ENCODE assay signal across 8 cellular contexts in the genomic region with DNA sequence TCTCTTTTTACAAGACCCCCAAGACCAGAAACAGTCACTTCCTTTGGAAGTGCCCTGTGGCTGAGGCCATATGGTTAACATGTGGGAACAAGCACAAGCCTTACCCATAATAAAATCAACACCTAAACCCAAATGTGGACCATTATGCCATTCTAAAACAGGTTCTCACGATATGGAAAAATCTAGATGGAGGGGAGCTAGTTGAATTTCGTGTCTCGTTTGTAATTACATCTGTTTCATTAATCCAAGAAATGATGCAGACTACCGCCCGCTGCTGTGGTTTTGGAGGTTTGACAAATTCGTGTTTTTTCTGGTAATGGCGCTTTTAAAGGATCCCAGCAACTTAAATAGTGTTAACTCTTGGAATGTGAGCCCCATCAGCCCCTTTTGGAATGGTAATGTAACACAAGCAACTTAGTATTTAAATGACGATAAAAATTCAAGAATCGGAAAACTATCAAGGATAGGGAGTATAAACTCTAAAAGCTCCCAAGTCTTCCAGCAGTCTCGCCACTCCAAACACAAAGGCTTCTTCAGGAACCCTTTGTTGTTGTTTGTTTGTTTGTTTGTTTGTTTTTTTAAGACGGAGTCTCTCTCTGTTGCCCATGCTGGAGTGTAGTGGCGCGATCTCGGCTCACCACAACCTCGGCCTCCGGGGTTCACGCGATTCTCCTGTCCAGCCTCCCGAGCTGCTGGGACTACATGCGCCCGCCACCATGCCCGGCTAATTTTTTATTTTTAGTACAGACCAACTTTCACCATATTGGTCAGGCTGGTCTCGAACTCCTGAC. TPM values are rescaled to one million over a fixed set of nuclear protein-coding genes. Genes with fewer than 3 reads are reported as not detected.
DNase-seq lines count a peak whose midpoint lies in the region; ATAC-seq and TF ChIP-seq lines count a peak whose summit lies in the region.

No MANE protein-coding gene starts in this region.

- H3K9me3 Mint-ChIP-seq in activated CD4-positive, alpha-beta T cell treated with anti-CD3 and anti-CD28 coated beads, Interleukin-2, amount 10 ng/mL, durations not matched to agents 24 days and 14 days, result no peaks in the 10 kb centered on the region

- no peaks in the 10 kb centered on the region for H3K27me3 Mint-ChIP-seq in activated CD4-positive, alpha-beta T cell treated with anti-CD3 and anti-CD28 coated beads, Interleukin-2, amount 10 ng/mL, durations not matched to agents 24 days and 14 days

- H3K9me3 ChIP-seq in mucosa of descending colon, result no peaks in the 10 kb centered on the region

- DNase-seq in activated CD4-positive, alpha-beta T cell treated with anti-CD3 and anti-CD28 coated beads, Interleukin-2, amount 10 ng/mL, durations not matched to agents 24 days and 14 days, result peak; percentile 76
- DNase-seq in activated CD4-positive, alpha-beta T cell treated with anti-CD3 and anti-CD28 coated beads, Interleukin-2, amount 50 U/mL, for 4 hours, result no peak
- DNase-seq in RWPE1 (ENCODE audit: low spot score) (peak; percentile 24), dorsolateral prefrontal cortex (peak in 1 of 10 donors; percentile 5), mucosa of descending colon (no peak), NCI-H2196 (lab: John Stamatoyannopoulos, UW; ENCODE audit: unreplicated experiment) (no peak), OCI-M2 (lab: John Stamatoyannopoulos, UW; ENCODE audit: unreplicated experiment) (no peak)

- POLR2A ChIA-PET in RWPE1 (lab: Yijun Ruan, JAX; ENCODE audit: low non-redundant PET), result interaction anchor here (0.5 to 2.1 kb wide), 4 partner anchors 57 to 240 kb away, joined by 3 to 8 read pairs (median 4); no protein-coding TSS in a partner anchor

- peaks cover 51% of the 10 kb centered on the region for H3K36me3 Mint-ChIP-seq in activated CD4-positive, alpha-beta T cell treated with anti-CD3 and anti-CD28 coated beads, Interleukin-2, amount 10 ng/mL, durations not matched to agents 24 days and 14 days (ENCODE audit: low read depth)

- peak overlapping the region; percentile 77 to 100 (median 98) for H3K4me3 ChIP-seq in dorsolateral prefrontal cortex
- H3K4me3 ChIP-seq in mucosa of descending colon, result peak overlapping the region; percentile 98

- no peak for TF ChIP-seq CTCF in RWPE1 (conservative IDR thresholded peaks at IDR 0.05; ENCODE audit: low read depth)
- TF ChIP-seq CTCF in dorsolateral prefrontal cortex (IDR thresholded peaks at IDR 0.05 in 54 of 56, conservative IDR thresholded peaks at IDR 0.05 in 2 of 56; ENCODE audit: low read depth in 1 of 56, partially characterized antibody in 56 of 56), result no peak
- TF ChIP-seq CTCF in mucosa of descending colon (IDR thresholded peaks at IDR 0.05), result no peak

- H3K27ac Mint-ChIP-seq in activated CD4-positive, alpha-beta T cell treated with anti-CD3 and anti-CD28 coated beads, Interleukin-2, amount 10 ng/mL, durations not matched to agents 24 days and 14 days, result peak overlapping the region; percentile 99

- no peaks in the 10 kb centered on the region for H3K36me3 ChIP-seq in mucosa of descending colon (ENCODE audit: low read depth)

- CTCF ChIA-PET in RWPE1 (lab: Yijun Ruan, JAX), result interaction anchor here (0.7 to 1.6 kb wide), 3 partner anchors 48 to 64 kb away, joined by 3 to 8 read pairs (median 3); no protein-coding TSS in a partner anchor

- peaks cover 32% of the 10 kb centered on the region for H3K4me1 Mint-ChIP-seq in activated CD4-positive, alpha-beta T cell treated with anti-CD3 and anti-CD28 coated beads, Interleukin-2, amount 10 ng/mL, durations not matched to agents 24 days and 14 days

- intact Hi-C loops in activated CD4-positive, alpha-beta T cell treated with anti-CD3 and anti-CD28 coated beads, Interleukin-2, amount 10 ng/mL, durations not matched to agents 24 days and 14 days (cut with micrococcal nuclease), result loop anchor here (1.0 to 10.0 kb wide), 7 partner anchors 21 to 305 kb away; a partner anchor contains a TSS
- intact Hi-C loops in dorsolateral prefrontal cortex (cut with DNase I) (loop anchor here (1.0 to 10.0 kb wide), 4 partner anchors 21 to 135 kb away; a partner anchor contains a TSS), mucosa of descending colon (cut with DNase I, micrococcal nuclease) (loop anchor here in 1 of 2 donors (5.0 kb wide), 1 partner anchor 65 kb away; a partner anchor contains a TSS)

- H3K27ac ChIP-seq in RWPE1 (peak overlapping the region; percentile 94), dorsolateral prefrontal cortex (peak overlapping the region in 58 of 59 donors; percentile 76 to 99 (median 97))

- H3K4me1 ChIP-seq in mucosa of descending colon (ENCODE audit: low read depth), result peaks cover 59% of the 10 kb centered on the region

- no peaks in the 10 kb centered on the region for H3K27me3 ChIP-seq in dorsolateral prefrontal cortex

- no peak for ATAC-seq in mucosa of descending colon
- ATAC-seq in HG03432 (IDR thresholded peaks at IDR 0.05; ENCODE audit: unreplicated experiment), result no peak

- peak overlapping the region; percentile 96 for H3K4me3 Mint-ChIP-seq in activated CD4-positive, alpha-beta T cell treated with anti-CD3 and anti-CD28 coated beads, Interleukin-2, amount 10 ng/mL, durations not matched to agents 24 days and 14 days

RNA-seq across cellular contexts. Expression of a gene that starts 1.1 kb away (rescaled TPM):
- 422 and 430 TPM in 2 replicates for total RNA-seq in activated CD4-positive, alpha-beta T cell treated with anti-CD3 and anti-CD28 coated beads, Interleukin-2, amount 10 ng/mL, durations not matched to agents 24 days and 14 days
- total RNA-seq in dorsolateral prefrontal cortex (100 to 1,000 TPM; 173 to 277 (median 229) TPM), mucosa of descending colon (100 to 1,000 TPM; 223 to 353 (median 234) TPM)

RNA-seq across cellular contexts. Expression of a gene that starts 21.7 kb away (rescaled TPM):
- 73.8 and 83.7 TPM in 2 replicates for total RNA-seq in activated CD4-positive, alpha-beta T cell treated with anti-CD3 and anti-CD28 coated beads, Interleukin-2, amount 10 ng/mL, durations not matched to agents 24 days and 14 days
- total RNA-seq in dorsolateral prefrontal cortex (10 to 100 TPM in 119 of 120 experiments, 1 to 10 TPM in 1; 9.5 to 31.1 (median 20.5) TPM), mucosa of descending colon (10 to 100 TPM; 24.2 to 37.5 (median 28.9) TPM)

Comparison
In these comparisons a context has a peak if more than half of its experiments do, and no peak if none do; other contexts are left out.
1. DNase-seq: peak in activated CD4-positive, alpha-beta T cell treated with anti-CD3 and anti-CD28 coated beads, Interleukin-2, amount 10 ng/mL, durations not matched to agents 24 days and 14 days (single experiment) and RWPE1 (single experiment); none in activated CD4-positive, alpha-beta T cell treated with anti-CD3 and anti-CD28 coated beads, Interleukin-2, amount 50 U/mL, for 4 hours (0 of 2), mucosa of descending colon (0 of 3), NCI-H2196 (single experiment) and OCI-M2 (single experiment).